ENCODE assay signal across 8 cellular contexts in genomic region chr16:69338557-69339288, GRCh38. TPM values are rescaled to one million over a fixed set of nuclear protein-coding genes. Genes with fewer than 3 reads are reported as not detected.
A peak's percentile ranks its signal among the peaks of the same experiment; 100 is the strongest.
DNase-seq lines count a peak whose midpoint lies in the region; ATAC-seq and TF ChIP-seq lines count a peak whose summit lies in the region.

No MANE protein-coding gene starts in this region.

- H3K4me1 ChIP-seq in heart left ventricle (peaks cover 7 to 33% (median 26%) of the 10 kb centered on the region in 12 donors), gastrocnemius medialis (peaks cover 19 to 26% of the 10 kb centered on the region in 2 donors)

- WGBS in heart left ventricle, 4 donors: 18 to 31% (median 22%) methylated on average over 33 to 46 of the region's 46 CpGs

- no peak for TF ChIP-seq POLR2A in heart left ventricle (IDR thresholded peaks at IDR 0.05)
- no peak for TF ChIP-seq POLR2A in gastrocnemius medialis (IDR thresholded peaks at IDR 0.05)

- H3K9me3 Mint-ChIP-seq in T-helper 2 cell treated with Interferon-gamma antibody and Interleukin-4, amounts not matched to agents 5 μg/mL and 100 μg/mL, for 36 hours: no peaks in the 10 kb centered on the region

- H3K27me3 ChIP-seq in heart left ventricle (no peaks in the 10 kb centered on the region), gastrocnemius medialis (no peaks in the 10 kb centered on the region)

- peak overlapping the region; percentile 82 for H3K27ac Mint-ChIP-seq in T-helper 2 cell treated with Interferon-gamma antibody and Interleukin-4, amounts not matched to agents 5 μg/mL and 100 μg/mL, for 36 hours

- H3K27ac ChIP-seq in heart left ventricle (peak overlapping the region; percentile 28 to 96 (median 92)), gastrocnemius medialis (peak overlapping the region; percentile 81 to 95 (median 94))

- ATAC-seq in heart left ventricle (no peak), gastrocnemius medialis (no peak), GM21737 (IDR thresholded peaks at IDR 0.05; ENCODE audit: unreplicated experiment) (no peak)

- H3K36me3 ChIP-seq in heart left ventricle: peaks cover 0 to 67% (median 56%) of the 10 kb centered on the region in 9 donors
- peaks cover 0 to 60% of the 10 kb centered on the region in 2 donors for H3K36me3 ChIP-seq in gastrocnemius medialis

- no peaks in the 10 kb centered on the region for H3K27me3 Mint-ChIP-seq in T-helper 2 cell treated with Interferon-gamma antibody and Interleukin-4, amounts not matched to agents 5 μg/mL and 100 μg/mL, for 36 hours (ENCODE audit: low read depth)

- no peak for DNase-seq in T-helper 2 cell treated with Interferon-gamma antibody and Interleukin-4, amounts not matched to agents 5 μg/mL and 100 μg/mL, for 36 hours (ENCODE audit: low spot score)
- peak in 1 of 5 donors; percentile 17 for DNase-seq in heart left ventricle
- DNase-seq in gastrocnemius medialis: no peak
- DNase-seq in NCI-H2107 (lab: John Stamatoyannopoulos, UW): no peak
- DNase-seq in amniotic stem cell (lab: John Stamatoyannopoulos, UW): no peak
- DNase-seq in islet precursor cell: no peak

- TF ChIP-seq CTCF in GM12875 (IDR thresholded peaks at IDR 0.05; ENCODE audit: borderline replicate concordance, insufficient read depth, low read depth, low read length): no peak
- no peak for TF ChIP-seq CTCF in heart left ventricle (IDR thresholded peaks at IDR 0.05)
- TF ChIP-seq CTCF in gastrocnemius medialis (IDR thresholded peaks at IDR 0.05 in 4 of 5, conservative IDR thresholded peaks at IDR 0.05 in 1 of 5): no peak

- H3K36me3 Mint-ChIP-seq in T-helper 2 cell treated with Interferon-gamma antibody and Interleukin-4, amounts not matched to agents 5 μg/mL and 100 μg/mL, for 36 hours (ENCODE audit: low read depth): peaks cover 58% of the 10 kb centered on the region

- intact Hi-C loops in heart left ventricle (cut with DNase I): loop anchor here in 2 of 10 donors (1.0 to 2.0 kb wide), 2 partner anchors 8 to 28 kb away; partner anchors contain the start of genes PDF (in 1 of the 2) and VPS4A (in 1 of the 2)
- intact Hi-C loops in gastrocnemius medialis (cut with DNase I; ENCODE audit: low total_unique reads): loop anchor here (1.0 to 2.0 kb wide), 3 partner anchors 8 to 46 kb away; partner anchors contain the start of genes PDF and VPS4A

- peaks cover 37% of the 10 kb centered on the region for H3K4me1 Mint-ChIP-seq in T-helper 2 cell treated with Interferon-gamma antibody and Interleukin-4, amounts not matched to agents 5 μg/mL and 100 μg/mL, for 36 hours (ENCODE audit: low read depth)

- H3K4me3 ChIP-seq in GM12875 (ENCODE audit: low read depth, low read length) (peak overlapping the region; percentile 87), heart left ventricle (peak overlapping the region; percentile 69 to 100 (median 88)), gastrocnemius medialis (peak overlapping the region; percentile 81 to 95 (median 90))

- peak overlapping the region; percentile 99 for H3K4me3 Mint-ChIP-seq in T-helper 2 cell treated with Interferon-gamma antibody and Interleukin-4, amounts not matched to agents 5 μg/mL and 100 μg/mL, for 36 hours

- in situ Hi-C loops in gastrocnemius medialis (cut with MboI; ENCODE audit: low sequenced_read_pairs in 4 of 4): no loop called here

- H3K9me3 ChIP-seq in heart left ventricle (no peaks in the 10 kb centered on the region), gastrocnemius medialis (no peaks in the 10 kb centered on the region)

RNA-seq across cellular contexts. Expression of gene COG8, which starts 0.6 kb away (rescaled TPM):
- total RNA-seq in heart left ventricle (10 to 100 TPM; 19.7 to 43.0 (median 26.5) TPM), gastrocnemius medialis (10 to 100 TPM; 41.2 to 56.5 (median 52.1) TPM)
- 10 to 100 TPM; 13.3 to 19.9 TPM for polyA plus RNA-seq in heart left ventricle

RNA-seq across cellular contexts. Expression of gene NIP7, which starts 0.8 kb away (rescaled TPM):
- 10 to 100 TPM in 5 of 9 donors, 1 to 10 TPM in 4; 5.4 to 13.9 (median 10.3) TPM for total RNA-seq in heart left ventricle
- 10 to 100 TPM in 1 of 2 donors, 1 to 10 TPM in 1; 4.7 to 11.1 TPM for polyA plus RNA-seq in heart left ventricle
- total RNA-seq in gastrocnemius medialis: 10 to 100 TPM in 2 of 4 donors, 1 to 10 TPM in 2; 7.3 to 13.5 (median 9.7) TPM

RNA-seq across cellular contexts. Expression of gene PDF, which starts 8.3 kb away (rescaled TPM):
- total RNA-seq in heart left ventricle: 10 to 100 TPM in 2 of 9 donors, 1 to 10 TPM in 7; 2.7 to 13.8 (median 6.0) TPM
- 1 to 10 TPM; 1.4 to 9.7 TPM for polyA plus RNA-seq in heart left ventricle
- total RNA-seq in gastrocnemius medialis: 10 to 100 TPM; 11.0 to 23.1 (median 16.8) TPM

RNA-seq across cellular contexts. Expression of gene TMED6, which starts 12.9 kb away (rescaled TPM):
- under 1 TPM in 2 of 9 donors, not detected in 7; 0.56 to 0.76 TPM for total RNA-seq in heart left ventricle
- polyA plus RNA-seq in heart left ventricle: under 1 TPM in 1 of 2 donors, not detected in 1; 0.08 TPM
- 1 to 10 TPM in 1 of 4 donors, not detected in 3; 1.3 TPM for total RNA-seq in gastrocnemius medialis

RNA-seq across cellular contexts. Expression of gene VPS4A, which starts 27.6 kb away (rescaled TPM):
- total RNA-seq in heart left ventricle: 10 to 100 TPM; 24.8 to 46.9 (median 28.4) TPM
- polyA plus RNA-seq in heart left ventricle: 10 to 100 TPM; 34.6 to 47.0 TPM
- total RNA-seq in gastrocnemius medialis: 100 to 1,000 TPM in 1 of 4 donors, 10 to 100 TPM in 3; 53.3 to 112 (median 70.1) TPM
